In the genomic region with DNA sequence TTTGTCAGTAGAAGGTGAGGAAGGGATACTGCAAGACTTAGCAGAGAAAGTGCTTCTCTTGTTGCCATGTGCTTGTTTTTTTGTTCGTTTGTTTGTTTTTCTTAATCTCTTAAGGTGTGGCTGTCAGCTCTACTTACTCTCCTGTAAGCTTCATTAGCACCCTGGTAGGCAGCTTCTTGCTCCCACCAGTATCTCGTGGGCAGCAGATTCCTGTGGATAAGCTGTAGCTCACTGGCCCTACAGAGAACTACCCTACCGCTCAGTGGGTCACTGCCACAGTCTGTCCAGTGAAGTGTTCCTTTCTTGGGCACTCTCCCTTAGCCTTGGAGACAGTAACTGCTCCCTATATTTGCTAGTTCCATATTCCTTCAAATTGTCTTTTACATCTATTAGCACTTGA, we compare ENCODE assay signal across 19 cellular contexts.
"Had no signal": no experiment of that assay in that cellular context is flagged by ENCODE, and none has a peak within 500 bp of the region (broad histone marks: within the 10 kb centered on the region; RNA-seq: fewer than 3 reads in every experiment).

No MANE protein-coding gene starts in this region.

- H3K27ac ChIP-seq: esophagus muscularis mucosa, left lung, pancreas, VCaP had no signal

- H3K9me3 Mint-ChIP-seq: central memory CD8-positive, alpha-beta T cell had no signal

- H3K27me3 ChIP-seq: esophagus muscularis mucosa, left lung, pancreas had no signal

- H3K4me3 Mint-ChIP-seq: activated CD8-positive, alpha-beta T cell treated with anti-CD3 and anti-CD28 coated beads, Interleukin-2, amount 10 ng/mL, durations not matched to agents 7 days and 5 days; activated naive CD8-positive, alpha-beta T cell treated with anti-CD3 and anti-CD28 coated beads, Interleukin-2, amount 50 U/mL, for 24 hours; central memory CD8-positive, alpha-beta T cell; neural crest cell; T-cell had no signal

- H3K27ac Mint-ChIP-seq: activated CD8-positive, alpha-beta T cell treated with anti-CD3 and anti-CD28 coated beads, Interleukin-2, amount 10 ng/mL, durations not matched to agents 7 days and 5 days; activated naive CD8-positive, alpha-beta T cell treated with anti-CD3 and anti-CD28 coated beads, Interleukin-2, amount 50 U/mL, for 24 hours; T-cell had no signal

- H3K4me3 ChIP-seq: esophagus muscularis mucosa, left lung, pancreas had no signal

- DNase-seq: activated CD4-positive, alpha-beta T cell treated with anti-CD3 and anti-CD28 coated beads for 48 hours; activated CD8-positive, alpha-beta memory T cell treated with anti-CD3 and anti-CD28 coated beads, Interleukin-2, amount 50 U/mL, for 48 hours; activated CD8-positive, alpha-beta T cell treated with anti-CD3 and anti-CD28 coated beads, Interleukin-2, amount 10 ng/mL, durations not matched to agents 7 days and 5 days; activated naive CD4-positive, alpha-beta T cell; activated naive CD8-positive, alpha-beta T cell treated with anti-CD3 and anti-CD28 coated beads, Interleukin-2, amount 50 U/mL, for 24 hours; dermis blood vessel endothelial cell; foreskin fibroblast; left lung; mesenchymal stem cell; pancreas; retina; stimulated activated CD4-positive, alpha-beta T cell treated with anti-CD3 and anti-CD28 coated beads, Interleukin-15, amount 100 ng/mL, for 24 hours; T-cell; T1000 had no signal

- H3K9me3 ChIP-seq: left lung, pancreas had no signal

- H3K27me3 Mint-ChIP-seq: activated naive CD8-positive, alpha-beta T cell treated with anti-CD3 and anti-CD28 coated beads, Interleukin-2, amount 50 U/mL, for 24 hours; central memory CD8-positive, alpha-beta T cell; T-cell had no signal

- H3K36me3 ChIP-seq: esophagus muscularis mucosa, left lung, pancreas had no signal

- H3K4me1 ChIP-seq: pancreas had no signal

- FAIRE-seq: pancreas, urothelium cell line had no signal

- ATAC-seq: activated CD8-positive, alpha-beta T cell treated with anti-CD3 and anti-CD28 coated beads, Interleukin-2, amount 10 ng/mL, durations not matched to agents 7 days and 5 days; activated naive CD8-positive, alpha-beta T cell treated with anti-CD3 and anti-CD28 coated beads, Interleukin-2, amount 50 U/mL, for 24 hours; left lung; pancreas; T-cell had no signal
